In genomic region chr6:1494671-1495070, GRCh38 we compare ENCODE assay signal across 20 cellular contexts.
DNase-seq lines count a peak whose midpoint lies in the region; ATAC-seq and TF ChIP-seq lines count a peak whose summit lies in the region.
"Had no signal": no experiment of that assay in that cellular context is flagged by ENCODE, and none has a peak within 500 bp of the region (broad histone marks: within the 10 kb centered on the region; RNA-seq: fewer than 3 reads in every experiment).

No MANE protein-coding gene starts in this region.

- no peaks in the 10 kb centered on the region for H3K9me3 ChIP-seq in neural progenitor cell (ENCODE audit: low read depth)
- no peaks in the 10 kb centered on the region for H3K9me3 ChIP-seq in lower lobe of right lung
- H3K9me3 ChIP-seq: Caco-2 had no signal

- H3K27me3 ChIP-seq in neural progenitor cell (no peaks in the 10 kb centered on the region), lower lobe of right lung (ENCODE audit: low read depth) (no peaks in the 10 kb centered on the region)

- H3K9me3 Mint-ChIP-seq in neural progenitor cell: peaks cover 14% of the 10 kb centered on the region

- H3K4me2 ChIP-seq in neural progenitor cell: no peak overlapping the region
- H3K4me2 ChIP-seq: A549, GM23338 had no signal

- no peak overlapping the region for H3K9ac ChIP-seq in neural progenitor cell

- H4K20me1 ChIP-seq in neural progenitor cell (ENCODE audit: low read depth): no peaks in the 10 kb centered on the region

- ATAC-seq in lower lobe of right lung: no peak
- ATAC-seq: A549, GM23338, HepG2, T-cell had no signal

- H3K4me1 ChIP-seq in neural progenitor cell: peaks cover 13% of the 10 kb centered on the region
- H3K4me1 ChIP-seq in lower lobe of right lung: no peaks in the 10 kb centered on the region
- H3K4me1 ChIP-seq: A549, Caco-2 had no signal

- H3K36me3 Mint-ChIP-seq in neural progenitor cell: no peaks in the 10 kb centered on the region
- H3K36me3 Mint-ChIP-seq: CD4-positive, alpha-beta memory T cell; T-cell had no signal

- no peak overlapping the region for H2AFZ ChIP-seq in neural progenitor cell (replicated peaks)
- H2AFZ ChIP-seq: GM23338 had no signal

- no peak overlapping the region for H3K4me3 ChIP-seq in neural progenitor cell
- H3K4me3 ChIP-seq in lower lobe of right lung: no peak overlapping the region
- H3K4me3 ChIP-seq: A549, GM23338 had no signal

- peak; percentile 55 for DNase-seq in DMS 273 treated with DMSO at 0.1 percent for 48 hours (lab: John Stamatoyannopoulos, UW)
- peak; percentile 48 for DNase-seq in NCI-H2029 (lab: John Stamatoyannopoulos, UW)
- peak; percentile 86 to 93 for DNase-seq in NCI-H524 (lab: John Stamatoyannopoulos, UW)
- DNase-seq in neural progenitor cell (ENCODE audit: low spot score): no peak
- DNase-seq in lower lobe of right lung: no peak
- no peak for DNase-seq in posterior cingulate gyrus
- DNase-seq in effector CD8-positive, alpha-beta T cell (lab: John Stamatoyannopoulos, UW): no peak
- DNase-seq: Caco-2; CD4-positive, alpha-beta memory T cell; H9; Karpas-422; NCI-H1105; NCI-H1436 treated with DMSO at 0.1 percent for 48 hours; NCI-H2081; NCI-H526 treated with DMSO at 0.1 percent for 48 hours; RPMI8226; T-cell had no signal

- H3K4me1 Mint-ChIP-seq in neural progenitor cell: peaks cover 14% of the 10 kb centered on the region
- H3K4me1 Mint-ChIP-seq: CD4-positive, alpha-beta memory T cell; T-cell had no signal

- intact Hi-C loops in lower lobe of right lung (cut with DNase I): no loop called here
- intact Hi-C loops in posterior cingulate gyrus (cut with DNase I): no loop called here

- H3K4me3 Mint-ChIP-seq in neural progenitor cell: no peak overlapping the region
- H3K4me3 Mint-ChIP-seq: CD4-positive, alpha-beta memory T cell; GM23338; H9; T-cell had no signal

- H3K79me2 ChIP-seq in neural progenitor cell (ENCODE audit: low read depth): no peaks in the 10 kb centered on the region

- H3K27me3 Mint-ChIP-seq in neural progenitor cell (ENCODE audit: insufficient read depth, low read depth): peaks cover 3% of the 10 kb centered on the region

- H3K27ac ChIP-seq in neural progenitor cell (no peak overlapping the region), lower lobe of right lung (no peak overlapping the region)
- H3K27ac ChIP-seq: A549 had no signal

- no peaks in the 10 kb centered on the region for H3K36me3 ChIP-seq in neural progenitor cell
- H3K36me3 ChIP-seq in lower lobe of right lung: no peaks in the 10 kb centered on the region

- no peak for TF ChIP-seq CTCF in neural progenitor cell (IDR thresholded peaks at IDR 0.05)
- no peak for TF ChIP-seq CTCF in lower lobe of right lung (IDR thresholded peaks at IDR 0.05)

- peaks cover 7% of the 10 kb centered on the region for H3F3A ChIP-seq in neural progenitor cell (ENCODE audit: low read depth)

- peak overlapping the region; percentile 68 for H3K27ac Mint-ChIP-seq in neural progenitor cell
- H3K27ac Mint-ChIP-seq: CD4-positive, alpha-beta memory T cell; GM23338; H9; T-cell had no signal

Comparison
In these comparisons a context has a peak if more than half of its experiments do, and no peak if none do; other contexts are left out.
1. DNase-seq: peak in DMS 273 treated with DMSO at 0.1 percent for 48 hours (single experiment), NCI-H2029 (single experiment) and NCI-H524 (2 of 2); none in neural progenitor cell (single experiment), lower lobe of right lung (single experiment), posterior cingulate gyrus (0 of 10) and effector CD8-positive, alpha-beta T cell (single experiment).